In the genomic region with DNA sequence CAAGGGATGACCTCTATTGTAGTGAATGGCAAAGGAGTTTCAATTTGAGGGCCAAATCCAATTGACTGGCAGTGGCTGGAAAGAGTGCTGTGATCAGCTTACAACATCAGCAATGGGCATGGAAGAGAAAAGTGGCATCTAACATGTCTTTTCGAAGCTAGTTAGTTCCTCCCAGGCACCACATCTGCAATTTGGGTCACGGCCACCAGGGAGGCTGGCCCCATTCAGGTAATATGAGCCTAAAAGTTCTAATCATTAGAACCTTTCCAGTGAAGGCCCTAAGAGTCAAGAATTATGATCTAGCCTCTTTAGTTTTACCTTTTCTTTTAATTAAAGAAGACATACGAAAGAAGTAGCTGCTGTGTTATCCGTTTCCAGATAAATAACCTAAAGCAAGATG, we compare ENCODE assay signal across 24 cellular contexts. TPM values are rescaled to one million over a fixed set of nuclear protein-coding genes. Genes with fewer than 3 reads are reported as not detected.
DNase-seq lines count a peak whose midpoint lies in the region; ATAC-seq and TF ChIP-seq lines count a peak whose summit lies in the region.
"Had no signal": no experiment of that assay in that cellular context is flagged by ENCODE, and none has a peak within 500 bp of the region (broad histone marks: within the 10 kb centered on the region; RNA-seq: fewer than 3 reads in every experiment).

No MANE protein-coding gene starts in this region.

- H3K4me1 ChIP-seq in gastroesophageal sphincter: no peaks in the 10 kb centered on the region

- H3K4me3 ChIP-seq in NB4 (ENCODE audit: low read depth, low read length) (no peak overlapping the region), gastroesophageal sphincter (no peak overlapping the region)
- H3K4me3 ChIP-seq: BLaER1 treated with 17β-estradiol and CSF1 and Interleukin-3, amounts not matched to agents 10 nM and 100 nM had no signal

- H3K9me3 ChIP-seq in gastroesophageal sphincter: no peaks in the 10 kb centered on the region
- H3K9me3 ChIP-seq: BLaER1 treated with 17β-estradiol and CSF1 and Interleukin-3, amounts not matched to agents 10 nM and 100 nM had no signal

- no peaks in the 10 kb centered on the region for H3K36me3 Mint-ChIP-seq in glutamatergic neuron (ENCODE audit: unreplicated experiment)
- H3K36me3 Mint-ChIP-seq: CD8-positive, alpha-beta T cell had no signal

- no peaks in the 10 kb centered on the region for H3K9me3 Mint-ChIP-seq in glutamatergic neuron (ENCODE audit: unreplicated experiment)
- H3K9me3 Mint-ChIP-seq: CD8-positive, alpha-beta T cell; HFFc6 had no signal

- H3K4me3 Mint-ChIP-seq in glutamatergic neuron (ENCODE audit: unreplicated experiment): no peak overlapping the region
- H3K4me3 Mint-ChIP-seq: CD8-positive, alpha-beta T cell; HFFc6 had no signal

- 70 to 80% methylated on average over 2 to 4 of the region's 4 CpGs for WGBS in gastroesophageal sphincter (ENCODE audit: low coverage in 1 of 2), 2 donors

- no peak overlapping the region for H3K27ac Mint-ChIP-seq in glutamatergic neuron (ENCODE audit: unreplicated experiment)
- H3K27ac Mint-ChIP-seq: CD8-positive, alpha-beta T cell; HFFc6 had no signal

- TF ChIP-seq POLR2A in NB4 (IDR thresholded peaks at IDR 0.05; ENCODE audit: extremely low read depth, insufficient read length): no peak
- no peak for TF ChIP-seq POLR2A in gastroesophageal sphincter (IDR thresholded peaks at IDR 0.05)

- peak; percentile 25 for TF ChIP-seq CTCF in NB4 (IDR thresholded peaks at IDR 0.05; ENCODE audit: low read depth, low read length)
- peak; percentile 30 for TF ChIP-seq CTCF in glutamatergic neuron (IDR thresholded peaks at IDR 0.05; ENCODE audit: partially characterized antibody, unreplicated experiment)
- no peak for TF ChIP-seq CTCF in gastroesophageal sphincter (IDR thresholded peaks at IDR 0.05)

- peaks cover 5% of the 10 kb centered on the region for H3K4me1 Mint-ChIP-seq in glutamatergic neuron (ENCODE audit: low read depth, unreplicated experiment)

- DNase-seq in DMS53 (lab: John Stamatoyannopoulos, UW) (peak; percentile 20), DMS53 treated with DMSO at 0.1 percent for 48 hours (lab: John Stamatoyannopoulos, UW; ENCODE audit: unreplicated experiment) (no peak), NB4 (ENCODE audit: low read depth) (no peak), glutamatergic neuron (no peak), COLO829 (ENCODE audit: low spot score) (no peak), GM03348 (ENCODE audit: low spot score) (no peak), NCI-H1092 treated with DMSO at 0.1 percent for 48 hours (lab: John Stamatoyannopoulos, UW) (no peak)
- DNase-seq: EL, GF-D8, HFFc6, KBM-7, MM.1S, NCI-H1105, NCI-H146, NCI-H2029, NCI-H226, NCI-H510A treated with DMSO at 0.1 percent for 48 hours, NCI-H748 treated with DMSO at 0.1 percent for 48 hours had no signal

- no peak overlapping the region for H3K27ac ChIP-seq in gastroesophageal sphincter
- H3K27ac ChIP-seq: 22Rv1; BLaER1 treated with 17β-estradiol and CSF1 and Interleukin-3, amounts not matched to agents 10 nM and 100 nM had no signal

- no peaks in the 10 kb centered on the region for H3K36me3 ChIP-seq in gastroesophageal sphincter
- H3K36me3 ChIP-seq: BLaER1 treated with 17β-estradiol and CSF1 and Interleukin-3, amounts not matched to agents 10 nM and 100 nM had no signal

- TF ChIP-seq EP300 in gastroesophageal sphincter (IDR thresholded peaks at IDR 0.05): no peak

- H3K27me3 Mint-ChIP-seq in glutamatergic neuron (ENCODE audit: unreplicated experiment): peaks cover 2% of the 10 kb centered on the region

- no peak for ATAC-seq in gastroesophageal sphincter
- ATAC-seq: CD8-positive, alpha-beta T cell; SK-N-SH treated with all-trans-retinoic acid at 6 μM for 48 hours had no signal

- peaks cover 73% of the 10 kb centered on the region for H3K27me3 ChIP-seq in gastroesophageal sphincter
- H3K27me3 ChIP-seq: BLaER1 treated with 17β-estradiol and CSF1 and Interleukin-3, amounts not matched to agents 10 nM and 100 nM had no signal

RNA-seq across cellular contexts. Expression of a gene that starts 17.3 kb away (rescaled TPM):
- total RNA-seq in glutamatergic neuron (ENCODE audit: unreplicated experiment) (2.5 TPM), gastroesophageal sphincter (1 to 10 TPM; 1.2 to 5.7 (median 1.7) TPM)
- total RNA-seq: CD8-positive, alpha-beta T cell; HFFc6; HT1080 had no signal

Comparison
In these comparisons a context has a peak if more than half of its experiments do, and no peak if none do; other contexts are left out.
1. CTCF ChIP-seq: peak in NB4 (single experiment) and glutamatergic neuron (single experiment); none in gastroesophageal sphincter (0 of 4).